Comparison of ENCODE assay signal across 12 cellular contexts in the genomic region with DNA sequence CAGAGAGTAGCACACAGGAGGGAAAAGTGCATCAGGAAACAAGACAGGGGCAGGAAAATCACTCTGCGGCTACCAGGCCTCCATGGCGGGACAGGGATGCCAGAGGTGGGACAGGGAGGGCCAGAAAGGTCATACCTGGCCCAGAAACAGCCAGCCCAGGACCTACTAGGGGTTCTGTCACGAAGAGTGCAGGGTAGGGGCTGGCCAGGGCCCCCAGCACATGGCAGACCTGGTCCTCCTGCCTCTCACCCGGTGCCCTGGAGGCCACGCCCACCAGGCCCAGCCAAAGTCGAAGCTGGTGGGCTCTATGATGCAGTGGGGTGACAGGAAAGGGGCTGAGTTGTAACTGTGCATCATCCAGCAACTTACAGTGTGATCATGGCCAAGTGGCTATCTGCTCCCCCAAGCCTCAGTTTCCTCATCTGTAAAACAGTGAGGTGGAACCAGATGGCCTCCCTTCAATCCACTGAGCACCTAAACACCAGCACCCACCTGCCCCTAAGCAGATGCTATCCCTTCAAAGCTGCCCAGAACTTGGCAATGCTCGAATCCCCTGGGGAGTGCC. TPM values are rescaled to one million over a fixed set of nuclear protein-coding genes. Genes with fewer than 3 reads are reported as not detected.
DNase-seq lines count a peak whose midpoint lies in the region; ATAC-seq, FAIRE-seq and TF ChIP-seq lines count a peak whose summit lies in the region.
"Had no signal": no experiment of that assay in that cellular context is flagged by ENCODE, and none has a peak within 500 bp of the region (broad histone marks: within the 10 kb centered on the region; RNA-seq: fewer than 3 reads in every experiment).

No MANE protein-coding gene starts in this region.

- TF ChIP-seq EP300 in A549 (IDR thresholded peaks at IDR 0.05) = no peak

- no peak overlapping the region for H3K4me3 Mint-ChIP-seq in activated T-helper 17 cell treated with anti-CD3 and anti-CD28 coated beads, Interleukin-2, amount 50 U/mL, for 72 hours
- H3K4me3 Mint-ChIP-seq: activated T-helper 1 cell treated with anti-CD3 and anti-CD28 coated beads, Interleukin-12 subunit alpha, Interleukin-12 subunit beta, Interleukin-2, Interleukin-4 antibody, amounts not matched to agents 30 ng/mL and 10 ng/mL and 1 ng/mL, durations not matched to agents 14 hours and 24 hours and 36 hours had no signal

- FAIRE-seq in A549 (lab: Jason Lieb, UNC) = no peak

- POLR2A ChIA-PET in A549 (lab: Yijun Ruan, JAX) (no interaction called here), OCI-LY7 (lab: Charles Lee) (no interaction called here)

- H3K9me3 Mint-ChIP-seq in activated T-helper 17 cell treated with anti-CD3 and anti-CD28 coated beads, Interleukin-2, amount 50 U/mL, for 72 hours = no peaks in the 10 kb centered on the region
- H3K9me3 Mint-ChIP-seq: activated T-helper 1 cell treated with anti-CD3 and anti-CD28 coated beads, Interleukin-12 subunit alpha, Interleukin-12 subunit beta, Interleukin-2, Interleukin-4 antibody, amounts not matched to agents 30 ng/mL and 10 ng/mL and 1 ng/mL, durations not matched to agents 14 hours and 24 hours and 36 hours had no signal

- 0 out of 3 replicates have a peak overlapping the region, but pooled peaks have one; percentile 66 for H3K4me2 ChIP-seq in A549
- no peak overlapping the region for H3K4me2 ChIP-seq in OCI-LY7 (ENCODE audit: low read length)

- BruUV-seq in OCI-LY7 (replicated peaks; lab: Mats Ljungman, UMichigan) = no TSS peak

- WGBS in A549 (ENCODE audit: missing lambda C conversion rate) = 48% methylated on average over 7 of the region's 7 CpGs

- no peak for DNase-seq in A549 (ENCODE audit: low read depth in 1 of 2, low spot score in 1 of 2)
- no peak for DNase-seq in OCI-LY7 (ENCODE audit: low spot score)
- DNase-seq in SJCRH30 = no peak
- no peak for DNase-seq in HuH-7 (ENCODE audit: low spot score)
- DNase-seq in ecto neural progenitor cell (ENCODE audit: low spot score) = no peak

- no peak for TF ChIP-seq CTCF in A549 (IDR thresholded peaks at IDR 0.05)
- TF ChIP-seq CTCF in OCI-LY7 (conservative IDR thresholded peaks at IDR 0.05; ENCODE audit: low read length) = no peak

- intact Hi-C loops in OCI-LY7 (cut with micrococcal nuclease; ENCODE audit: unreplicated experiment) = loop anchor here (5.0 kb wide), 2 partner anchors 215 to 590 kb away; no protein-coding TSS in a partner anchor

- no peaks in the 10 kb centered on the region for H3K27me3 Mint-ChIP-seq in activated T-helper 17 cell treated with anti-CD3 and anti-CD28 coated beads, Interleukin-2, amount 50 U/mL, for 72 hours

- no peaks in the 10 kb centered on the region for H3K9me3 ChIP-seq in A549
- H3K9me3 ChIP-seq in OCI-LY7 (ENCODE audit: low read length) = no peaks in the 10 kb centered on the region
- H3K9me3 ChIP-seq in SJCRH30 (replicated peaks) = no peaks in the 10 kb centered on the region
- H3K9me3 ChIP-seq: testis had no signal

- no peaks in the 10 kb centered on the region for H3K27me3 ChIP-seq in SJCRH30
- H3K27me3 ChIP-seq: testis had no signal

- no peaks in the 10 kb centered on the region for H3K4me1 Mint-ChIP-seq in activated T-helper 17 cell treated with anti-CD3 and anti-CD28 coated beads, Interleukin-2, amount 50 U/mL, for 72 hours

- peak overlapping the region in 1 of 2 experiments; percentile 63; a peak in 3 of 6 replicates for H3K27ac ChIP-seq in A549
- H3K27ac ChIP-seq in OCI-LY7 (ENCODE audit: low read depth, low read length, poor library complexity, severe bottlenecking) = no peak overlapping the region
- no peak overlapping the region for H3K27ac ChIP-seq in SJCRH30
- H3K27ac ChIP-seq: epithelial cell of prostate, testis, VCaP had no signal

- no peaks in the 10 kb centered on the region for H3K36me3 ChIP-seq in OCI-LY7 (ENCODE audit: insufficient read depth, low read length)
- H3K36me3 ChIP-seq in SJCRH30 = no peaks in the 10 kb centered on the region

- H3K4me1 ChIP-seq in A549 (peaks cover 27% of the 10 kb centered on the region), OCI-LY7 (ENCODE audit: insufficient read depth, low read length, poor library complexity, severe bottlenecking) (no peaks in the 10 kb centered on the region), SJCRH30 (peaks cover 38% of the 10 kb centered on the region)

- no peaks in the 10 kb centered on the region for H3K36me3 Mint-ChIP-seq in activated T-helper 17 cell treated with anti-CD3 and anti-CD28 coated beads, Interleukin-2, amount 50 U/mL, for 72 hours (ENCODE audit: low read depth)

- H3K9me2 ChIP-seq in OCI-LY7 (ENCODE audit: insufficient read depth, low read length) = no peaks in the 10 kb centered on the region

- no peak for TF ChIP-seq POLR2A in A549 (IDR thresholded peaks at IDR 0.05; ENCODE audit: low read length)

- no peak overlapping the region for H2AFZ ChIP-seq in OCI-LY7 (ENCODE audit: low read length)

- H4K20me1 ChIP-seq in OCI-LY7 (ENCODE audit: insufficient read depth, low read length) = no peaks in the 10 kb centered on the region

- no peak overlapping the region for H3K4me3 ChIP-seq in A549
- H3K4me3 ChIP-seq in OCI-LY7 (ENCODE audit: low read depth, low read length, poor library complexity, severe bottlenecking) = no peak overlapping the region
- no peak overlapping the region for H3K4me3 ChIP-seq in SJCRH30
- H3K4me3 ChIP-seq: testis had no signal

- ATAC-seq in A549 (peak in 1 of 2 experiments; percentile 13; a peak in 3 of 6 replicates), GM19351 (IDR thresholded peaks at IDR 0.05; ENCODE audit: unreplicated experiment) (peak; percentile 18), HG02938 (IDR thresholded peaks at IDR 0.05; ENCODE audit: unreplicated experiment) (peak; percentile 18)
- peak; percentile 5 for ATAC-seq in activated T-helper 17 cell treated with anti-CD3 and anti-CD28 coated beads, Interleukin-2, amount 50 U/mL, for 72 hours (replicated peaks)

- TF ChIP-seq RAD21 in A549 (conservative IDR thresholded peaks at IDR 0.05 in 1 of 2, IDR thresholded peaks at IDR 0.05 in 1 of 2) = no peak

- no peaks in the 10 kb centered on the region for H3K79me2 ChIP-seq in OCI-LY7 (ENCODE audit: insufficient read depth, low read depth, low read length)

- CTCF ChIA-PET in A549 (lab: Yijun Ruan, JAX) = interaction anchor here (0.5 to 4.5 kb wide), 44 partner anchors 9 to 624 kb away, joined by 3 to 37 read pairs (median 5); partner anchors contain the start of gene CYP26B1
- CTCF ChIA-PET in OCI-LY7 (lab: Charles Lee; ENCODE audit: unreplicated experiment) = no interaction called here

- H3K27ac Mint-ChIP-seq in activated T-helper 17 cell treated with anti-CD3 and anti-CD28 coated beads, Interleukin-2, amount 50 U/mL, for 72 hours = no peak overlapping the region
- H3K27ac Mint-ChIP-seq: activated T-helper 1 cell treated with anti-CD3 and anti-CD28 coated beads, Interleukin-12 subunit alpha, Interleukin-12 subunit beta, Interleukin-2, Interleukin-4 antibody, amounts not matched to agents 30 ng/mL and 10 ng/mL and 1 ng/mL, durations not matched to agents 14 hours and 24 hours and 36 hours had no signal

TF ChIP-seq in A549, 52 proteins besides CTCF, POLR2A, EP300 and RAD21:
- TF ChIP-seq FOXS1 (CRISPR knock-in tag; IDR thresholded peaks at IDR 0.05) = no peak
- TF ChIP-seq RNF2 (IDR thresholded peaks at IDR 0.05; ENCODE audit: borderline replicate concordance, low read depth) = no peak

RNA-seq across cellular contexts. Expression of gene CYP26B1, which starts 10.6 kb away (rescaled TPM):
- 9.7 and 13.4 TPM in 2 replicates for polyA plus RNA-seq in A549 (2011; rRNA removed)
- polyA plus RNA-seq in A549 (2012; cell fraction: cytosol; rRNA removed) = 14.1 and 17.9 TPM in 2 replicates
- polyA plus RNA-seq in A549 (2012; cell fraction: nucleus; rRNA removed) = 32.4 and 41.7 TPM in 2 replicates
- 13.0 to 18.9 TPM (median 13.6 TPM) in 3 replicates for polyA plus RNA-seq in A549 (2017; fragmentation: RNase III; extraction: RNeasy Plus Mini Kit Qiagen cat#74134 plus additional on column Dnase treatment)
- 6.5 and 10.8 TPM in 2 replicates for polyA minus RNA-seq in A549 (2011; rRNA and poly(A)+ RNA removed)
- under 1 TPM in 1 of 2 donors, not detected in 1; 0.05 TPM for total RNA-seq in activated T-helper 17 cell treated with anti-CD3 and anti-CD28 coated beads, Interleukin-2, amount 50 U/mL, for 72 hours
- total RNA-seq in OCI-LY7 (2014; rRNA removed; shearing (Covaris generic)) = not detected in 2 replicates
- not detected in 2 replicates for total RNA-seq in OCI-LY7 (2022)
- 9.7 and 11.3 TPM in 2 replicates for total RNA-seq in SJCRH30 (2014; rRNA removed; shearing (Covaris generic))
- total RNA-seq: activated T-helper 1 cell treated with anti-CD3 and anti-CD28 coated beads, Interleukin-12 subunit alpha, Interleukin-12 subunit beta, Interleukin-2, Interleukin-4 antibody, amounts not matched to agents 30 ng/mL and 10 ng/mL and 1 ng/mL, durations not matched to agents 14 hours and 24 hours and 36 hours had no signal

Comparison
In these comparisons a context has a peak if more than half of its experiments do, and no peak if none do; other contexts are left out.
1. RNA of gene CYP26B1, which starts 10.6 kb away (total RNA-seq): 9.7 to 11.3 TPM in SJCRH30; 0.05 TPM in activated T-helper 17 cell treated with anti-CD3 and anti-CD28 coated beads, Interleukin-2, amount 50 U/mL, for 72 hours and not detected in OCI-LY7; every median in the first group is over 10 times any median in the second.